Comparison of ENCODE assay signal across 9 cellular contexts in the genomic region with DNA sequence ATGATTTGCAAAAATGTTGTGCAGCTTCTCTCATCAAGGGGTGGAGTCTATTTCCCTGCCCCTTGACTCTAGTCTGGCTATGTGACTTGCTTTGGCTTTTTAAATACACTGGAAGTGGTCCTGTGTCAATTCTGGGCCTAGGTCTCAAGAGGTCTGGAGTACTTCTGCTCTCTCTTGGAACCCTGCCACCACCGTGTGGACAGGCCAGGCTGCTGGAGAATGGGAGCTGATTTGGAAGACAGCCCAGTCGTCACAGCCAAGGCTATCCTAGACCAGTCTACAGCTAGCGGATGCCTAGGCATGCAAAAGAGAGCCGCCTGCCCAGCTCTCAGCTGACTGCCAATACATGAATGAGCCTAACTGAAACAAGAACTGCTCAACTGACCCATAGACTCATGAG. TPM values are rescaled to one million over a fixed set of nuclear protein-coding genes. Genes with fewer than 3 reads are reported as not detected.
DNase-seq lines count a peak whose midpoint lies in the region; ATAC-seq lines count a peak whose summit lies in the region.
"Had no signal": no experiment of that assay in that cellular context is flagged by ENCODE, and none has a peak within 500 bp of the region (broad histone marks: within the 10 kb centered on the region; RNA-seq: fewer than 3 reads in every experiment).

No MANE protein-coding gene starts in this region.

- DNase-seq in C1 segment of cervical spinal cord (lab: John Stamatoyannopoulos, UW) (peak; percentile 0 to 80 (median 65)), NCI-H69 (lab: John Stamatoyannopoulos, UW) (peak; percentile 91), epithelial cell of prostate (ENCODE audit: low read depth, low spot score) (no peak), middle frontal gyrus (ENCODE audit: extremely low spot score, low spot score) (peak; percentile 44), LoVo (ENCODE audit: low spot score) (no peak), Karpas-422 (no peak)
- no peak for DNase-seq in activated effector memory CD4-positive, alpha-beta T cell treated with Interleukin-2 at 50 U/mL for 16 hours

- no peaks in the 10 kb centered on the region for H3K9me3 ChIP-seq in Karpas-422 (ENCODE audit: low read length)

- no peaks in the 10 kb centered on the region for H3K79me2 ChIP-seq in Karpas-422 (ENCODE audit: low read length)

- H3K27ac ChIP-seq in epithelial cell of prostate (peak overlapping the region; percentile 12), Karpas-422 (ENCODE audit: low read length) (no peak overlapping the region)

- H3K9ac ChIP-seq in Karpas-422 (ENCODE audit: low read length), result no peak overlapping the region

- no peaks in the 10 kb centered on the region for H3K27me3 ChIP-seq in Karpas-422 (ENCODE audit: low read length)

- H2AFZ ChIP-seq in Karpas-422 (ENCODE audit: low read length), result no peak overlapping the region

- no peak for ATAC-seq in HG02763 (IDR thresholded peaks at IDR 0.05; ENCODE audit: unreplicated experiment)
- ATAC-seq: Panc1 had no signal

- no peaks in the 10 kb centered on the region for H3K9me2 ChIP-seq in Karpas-422 (replicated peaks; ENCODE audit: insufficient read depth, low read length)

- no peaks in the 10 kb centered on the region for H3K4me1 ChIP-seq in Karpas-422 (ENCODE audit: low read length)

- no peaks in the 10 kb centered on the region for H3K36me3 ChIP-seq in Karpas-422 (ENCODE audit: insufficient read depth, low read length)

- H4K20me1 ChIP-seq in Karpas-422 (ENCODE audit: insufficient read depth, low read depth, low read length), result no peaks in the 10 kb centered on the region

- no peak overlapping the region for H3K4me3 ChIP-seq in Karpas-422 (ENCODE audit: low read length)

- no peak overlapping the region for H3K4me2 ChIP-seq in Karpas-422 (ENCODE audit: low read depth, low read length, poor library complexity, severe bottlenecking)

RNA-seq across cellular contexts. Expression of a gene that starts 56.7 kb away (rescaled TPM):
- 49.4 and 87.7 TPM in 2 replicates for total RNA-seq in Karpas-422 (2014; rRNA removed; shearing (Covaris generic); ENCODE audit: low replicate concordance)

Comparison
In these comparisons a context has a peak if more than half of its experiments do, and no peak if none do; other contexts are left out.
1. DNase-seq: peak in C1 segment of cervical spinal cord (14 of 14), NCI-H69 (single experiment) and middle frontal gyrus (single experiment); none in epithelial cell of prostate (single experiment), LoVo (single experiment), activated effector memory CD4-positive, alpha-beta T cell treated with Interleukin-2 at 50 U/mL for 16 hours (single experiment) and Karpas-422 (single experiment).